ENCODE assay signal across 8 cellular contexts in genomic region chr17:44221072-44221861, GRCh38. TPM values are rescaled to one million over a fixed set of nuclear protein-coding genes. Genes with fewer than 3 reads are reported as not detected.
DNase-seq lines count a peak whose midpoint lies in the region; ATAC-seq and TF ChIP-seq lines count a peak whose summit lies in the region.

No MANE protein-coding gene starts in this region.

- POLR2A ChIA-PET in SK-N-SH (lab: Yijun Ruan, JAX): interaction anchor here (0.8 to 3.5 kb wide), 6 partner anchors 17 to 106 kb away, joined by 3 to 34 read pairs (median 4); partner anchors contain the start of genes RUNDC3A and SLC25A39
- POLR2A ChIA-PET in activated naive CD8-positive, alpha-beta T cell treated with anti-CD3 and anti-CD28 coated beads, Interleukin-2, amount 10 ng/mL, durations not matched to agents 7 days and 5 days (lab: Charles Lee): interaction anchor here (0.6 to 6.4 kb wide), 27 partner anchors 10 to 210 kb away, joined by 3 to 82 read pairs (median 4); partner anchors contain the start of genes ATXN7L3, HDAC5, RUNDC3A and SLC25A39

- H3K9me3 ChIP-seq in SK-N-SH (no peaks in the 10 kb centered on the region), vagina (no peaks in the 10 kb centered on the region)

- H3K27ac Mint-ChIP-seq in activated naive CD8-positive, alpha-beta T cell treated with anti-CD3 and anti-CD28 coated beads, Interleukin-2, amount 10 ng/mL, durations not matched to agents 7 days and 5 days: peak overlapping the region; percentile 88

- H3K79me2 ChIP-seq in SK-N-SH (ENCODE audit: insufficient read depth): peaks cover 39% of the 10 kb centered on the region

- peak overlapping the region; percentile 97 for H3K9ac ChIP-seq in SK-N-SH

- peaks cover 3% of the 10 kb centered on the region for H3K27me3 Mint-ChIP-seq in activated naive CD8-positive, alpha-beta T cell treated with anti-CD3 and anti-CD28 coated beads, Interleukin-2, amount 10 ng/mL, durations not matched to agents 7 days and 5 days

- intact Hi-C loops in Right ventricle myocardium inferior (cut with DNase I) (loop anchor here (5.0 kb wide), 1 partner anchor 51 kb away; no protein-coding TSS in a partner anchor), vagina (cut with DNase I) (no loop called here)

- H3K4me1 Mint-ChIP-seq in activated naive CD8-positive, alpha-beta T cell treated with anti-CD3 and anti-CD28 coated beads, Interleukin-2, amount 10 ng/mL, durations not matched to agents 7 days and 5 days: peaks cover 21% of the 10 kb centered on the region

- TF ChIP-seq CTCF in SK-N-SH (IDR thresholded peaks at IDR 0.05) (no peak), vagina (IDR thresholded peaks at IDR 0.05) (no peak)

- H3K4me1 ChIP-seq in SK-N-SH (ENCODE audit: control insufficient read depth in 1 of 2, insufficient read depth in 2 of 2, low read depth in 1 of 2, low read length in 1 of 2) (peaks cover 25 to 30% of the 10 kb centered on the region in 2 experiments), vagina (peaks cover 44% of the 10 kb centered on the region)

- DNase-seq in GF-D8 (lab: John Stamatoyannopoulos, UW): peak; percentile 53
- DNase-seq in NCI-H1092 treated with DMSO at 0.1 percent for 48 hours (lab: John Stamatoyannopoulos, UW): peak; percentile 91
- DNase-seq in SK-N-SH: peak; percentile 84
- DNase-seq in activated naive CD8-positive, alpha-beta T cell treated with anti-CD3 and anti-CD28 coated beads, Interleukin-2, amount 10 ng/mL, durations not matched to agents 7 days and 5 days: peak; percentile 71
- DNase-seq in Right ventricle myocardium inferior (ENCODE audit: missing footprints): peak; percentile 86
- peak; percentile 72 for DNase-seq in occipital lobe (lab: John Stamatoyannopoulos, UW)
- no peak for DNase-seq in vagina (ENCODE audit: extremely low spot score in 2 of 2)

- peak overlapping the region; percentile 86 for H3K4me3 Mint-ChIP-seq in activated naive CD8-positive, alpha-beta T cell treated with anti-CD3 and anti-CD28 coated beads, Interleukin-2, amount 10 ng/mL, durations not matched to agents 7 days and 5 days

- CTCF ChIA-PET in SK-N-SH (lab: Yijun Ruan, JAX): interaction anchor here (0.7 to 5.5 kb wide), 14 partner anchors 11 to 130 kb away, joined by 3 to 37 read pairs (median 8); partner anchors contain the start of genes GRN, RUNDC3A, SLC25A39 and TMUB2

- no peaks in the 10 kb centered on the region for H3K27me3 ChIP-seq in SK-N-SH (ENCODE audit: insufficient read depth)
- no peaks in the 10 kb centered on the region for H3K27me3 ChIP-seq in vagina

- TF ChIP-seq EP300 in SK-N-SH (IDR thresholded peaks at IDR 0.05; ENCODE audit: borderline replicate concordance in 1 of 2, low read depth in 1 of 2, low read length in 1 of 2): no peak

- no peaks in the 10 kb centered on the region for H3K9me2 ChIP-seq in SK-N-SH

- H3K4me3 ChIP-seq in SK-N-SH (ENCODE audit: low read depth in 2 of 2, low read length in 1 of 2): peak overlapping the region; percentile 76 to 91
- peak overlapping the region; percentile 76 to 92 for H3K4me3 ChIP-seq in vagina

- ATAC-seq in activated naive CD8-positive, alpha-beta T cell treated with anti-CD3 and anti-CD28 coated beads, Interleukin-2, amount 10 ng/mL, durations not matched to agents 7 days and 5 days (ENCODE audit: low read depth): peak; percentile 16
- ATAC-seq in Right ventricle myocardium inferior: peak; percentile 66
- no peak for ATAC-seq in GM18867 (IDR thresholded peaks at IDR 0.05; ENCODE audit: unreplicated experiment)

- WGBS in SK-N-SH (ENCODE audit: low lambda C conversion rate): 2% methylated on average over 48 of the region's 54 CpGs

- H3F3A ChIP-seq in SK-N-SH (replicated peaks; ENCODE audit: insufficient read depth): peaks cover 37% of the 10 kb centered on the region

- peaks cover 13% of the 10 kb centered on the region for H3K36me3 Mint-ChIP-seq in activated naive CD8-positive, alpha-beta T cell treated with anti-CD3 and anti-CD28 coated beads, Interleukin-2, amount 10 ng/mL, durations not matched to agents 7 days and 5 days

- no peak for TF ChIP-seq POLR2A in vagina (IDR thresholded peaks at IDR 0.05)

- H3K27ac ChIP-seq in SK-N-SH (ENCODE audit: low read depth in 2 of 2, low read length in 1 of 2) (peak overlapping the region; percentile 87 to 97), vagina (peak overlapping the region; percentile 100)

- peaks cover 18% of the 10 kb centered on the region for H4K20me1 ChIP-seq in SK-N-SH (ENCODE audit: insufficient read depth)

- H2AFZ ChIP-seq in SK-N-SH (ENCODE audit: low read depth): peak overlapping the region; percentile 73; the same call in 1 of the 2 replicates

- H3K9me3 Mint-ChIP-seq in activated naive CD8-positive, alpha-beta T cell treated with anti-CD3 and anti-CD28 coated beads, Interleukin-2, amount 10 ng/mL, durations not matched to agents 7 days and 5 days: no peaks in the 10 kb centered on the region

- H3K36me3 ChIP-seq in SK-N-SH (replicated peaks in 1 of 2; ENCODE audit: control insufficient read depth in 1 of 2, insufficient read depth in 2 of 2, low read length in 1 of 2) (peaks cover 10% of the 10 kb centered on the region in 2 experiments), vagina (peaks cover 0 to 2% of the 10 kb centered on the region in 2 donors)

- no peak for TF ChIP-seq RAD21 in SK-N-SH (IDR thresholded peaks at IDR 0.05; ENCODE audit: low read length)

- H3K4me2 ChIP-seq in SK-N-SH: peak overlapping the region; percentile 85

TF ChIP-seq in SK-N-SH, 30 proteins besides CTCF, POLR2A, EP300 and RAD21 (continues in another document):
- TF ChIP-seq ELF1 (IDR thresholded peaks at IDR 0.05) (peak; percentile 57), MXI1 (IDR thresholded peaks at IDR 0.05; ENCODE audit: low read depth, low read length) (peak; percentile 65), FOXM1 (IDR thresholded peaks at IDR 0.05; ENCODE audit: low read depth) (no peak), TAF1 (IDR thresholded peaks at IDR 0.05; ENCODE audit: borderline replicate concordance, low read depth, low read length) (no peak; the same call in none of the 2 replicates), PBX3 (IDR thresholded peaks at IDR 0.05) (0 out of 2 replicates have a peak, but pooled peaks have one; percentile 30)

RNA-seq across cellular contexts. Expression of gene UBTF, which starts 1.8 kb away (rescaled TPM):
- 33.4 and 37.2 TPM in 2 replicates for polyA plus RNA-seq in SK-N-SH (2012; rRNA removed)
- polyA plus RNA-seq in SK-N-SH (2012; cell fraction: cytosol; rRNA removed): 32.7 and 34.7 TPM in 2 replicates
- polyA plus RNA-seq in SK-N-SH (2012; cell fraction: nucleus; rRNA removed): 51.1 and 56.2 TPM in 2 replicates
- total RNA-seq in activated naive CD8-positive, alpha-beta T cell treated with anti-CD3 and anti-CD28 coated beads, Interleukin-2, amount 10 ng/mL, durations not matched to agents 7 days and 5 days: 100 to 1,000 TPM; 183 to 200 TPM
- 57.5 TPM for total RNA-seq in Right ventricle myocardium inferior
- total RNA-seq in occipital lobe: 73.3 TPM
- 53.5 TPM for total RNA-seq in vagina

RNA-seq across cellular contexts. Expression of gene ATXN7L3, which starts 21.6 kb away (rescaled TPM):
- 47.7 and 57.9 TPM in 2 replicates for polyA plus RNA-seq in SK-N-SH (2012; rRNA removed)
- 40.2 and 42.2 TPM in 2 replicates for polyA plus RNA-seq in SK-N-SH (2012; cell fraction: cytosol; rRNA removed)
- 140 and 171 TPM in 2 replicates for polyA plus RNA-seq in SK-N-SH (2012; cell fraction: nucleus; rRNA removed)
- total RNA-seq in activated naive CD8-positive, alpha-beta T cell treated with anti-CD3 and anti-CD28 coated beads, Interleukin-2, amount 10 ng/mL, durations not matched to agents 7 days and 5 days: 100 to 1,000 TPM; 116 TPM
- total RNA-seq in Right ventricle myocardium inferior: 40.8 TPM
- 66.0 TPM for total RNA-seq in occipital lobe
- total RNA-seq in vagina: 27.3 TPM

RNA-seq across cellular contexts. Expression of gene TMUB2, which starts 34.5 kb away (rescaled TPM):
- polyA plus RNA-seq in SK-N-SH (2012; rRNA removed): 49.5 and 62.2 TPM in 2 replicates
- polyA plus RNA-seq in SK-N-SH (2012; cell fraction: cytosol; rRNA removed): 22.1 and 29.1 TPM in 2 replicates
- polyA plus RNA-seq in SK-N-SH (2012; cell fraction: nucleus; rRNA removed): 195 and 198 TPM in 2 replicates
- total RNA-seq in activated naive CD8-positive, alpha-beta T cell treated with anti-CD3 and anti-CD28 coated beads, Interleukin-2, amount 10 ng/mL, durations not matched to agents 7 days and 5 days: 10 to 100 TPM; 38.3 to 42.5 TPM
- total RNA-seq in Right ventricle myocardium inferior: 20.8 TPM
- 26.0 TPM for total RNA-seq in occipital lobe
- total RNA-seq in vagina: 34.9 TPM

RNA-seq across cellular contexts. Expression of gene SLC4A1, which starts 46.7 kb away (rescaled TPM):
- not detected in 2 replicates for polyA plus RNA-seq in SK-N-SH (2012; rRNA removed)
- not detected in 2 replicates for polyA plus RNA-seq in SK-N-SH (2012; cell fraction: cytosol; rRNA removed)
- polyA plus RNA-seq in SK-N-SH (2012; cell fraction: nucleus; rRNA removed): 0.08 TPM in 1 of 2 replicates, not detected in the other
- not detected for total RNA-seq in activated naive CD8-positive, alpha-beta T cell treated with anti-CD3 and anti-CD28 coated beads, Interleukin-2, amount 10 ng/mL, durations not matched to agents 7 days and 5 days
- total RNA-seq in Right ventricle myocardium inferior (0.08 TPM), occipital lobe (5.8 TPM), vagina (not detected)

RNA-seq across cellular contexts. Expression of gene ASB16, which starts 50.8 kb away (rescaled TPM):
- polyA plus RNA-seq in SK-N-SH (2012; rRNA removed): not detected in 2 replicates
- polyA plus RNA-seq in SK-N-SH (2012; cell fraction: cytosol; rRNA removed): 0.01 and 0.03 TPM in 2 replicates
- 0.14 TPM in 2 replicates for polyA plus RNA-seq in SK-N-SH (2012; cell fraction: nucleus; rRNA removed)
- under 1 TPM; 0.19 to 0.51 TPM for total RNA-seq in activated naive CD8-positive, alpha-beta T cell treated with anti-CD3 and anti-CD28 coated beads, Interleukin-2, amount 10 ng/mL, durations not matched to agents 7 days and 5 days
- 14.5 TPM for total RNA-seq in Right ventricle myocardium inferior
- not detected for total RNA-seq in occipital lobe
- total RNA-seq in vagina: not detected

Comparison
In these comparisons a context has a peak if more than half of its experiments do, and no peak if none do; other contexts are left out.
1. DNase-seq: peak in GF-D8 (single experiment), NCI-H1092 treated with DMSO at 0.1 percent for 48 hours (single experiment), SK-N-SH (single experiment), activated naive CD8-positive, alpha-beta T cell treated with anti-CD3 and anti-CD28 coated beads, Interleukin-2, amount 10 ng/mL, durations not matched to agents 7 days and 5 days (single experiment), Right ventricle myocardium inferior (single experiment) and occipital lobe (single experiment); none in vagina (0 of 2).